20 cellular contexts compared by ENCODE assay signal in genomic region chr20:52033313-52033712, GRCh38.
DNase-seq lines count a peak whose midpoint lies in the region; ATAC-seq and TF ChIP-seq lines count a peak whose summit lies in the region.
"Had no signal": no experiment of that assay in that cellular context is flagged by ENCODE, and none has a peak within 500 bp of the region (broad histone marks: within the 10 kb centered on the region; RNA-seq: fewer than 3 reads in every experiment).

No MANE protein-coding gene starts in this region.

- no peaks in the 10 kb centered on the region for H3K36me3 Mint-ChIP-seq in type B pancreatic cell
- H3K36me3 Mint-ChIP-seq in neural progenitor cell: no peaks in the 10 kb centered on the region

- H3K4me2 ChIP-seq in hepatocyte (no peak overlapping the region), neural progenitor cell (no peak overlapping the region)
- H3K4me2 ChIP-seq: BLaER1 had no signal

- DNase-seq in SIG-M5 treated with dmso at 0.1 percent for 504 hours (lab: John Stamatoyannopoulos, UW; ENCODE audit: unreplicated experiment) (peak; percentile 33), SIG-M5 (lab: John Stamatoyannopoulos, UW) (no peak), RKO (ENCODE audit: low spot score) (peak; percentile 12), hepatocyte (ENCODE audit: low spot score) (peak; percentile 13), type B pancreatic cell (ENCODE audit: extremely low spot score, unreplicated experiment) (no peak), neural progenitor cell (ENCODE audit: low spot score) (no peak)
- DNase-seq: activated CD4-positive, alpha-beta T cell treated with anti-CD3 and anti-CD28 coated beads, Interleukin-2, amount 10 ng/mL, durations not matched to agents 24 days and 14 days; activated CD8-positive, alpha-beta memory T cell treated with anti-CD3 and anti-CD28 coated beads, Interleukin-2, amount 50 U/mL, for 4 hours; activated gamma-delta T cell; lower lobe of right lung; NCI-H1436; NCI-H774; OCI-M1; ovary; SHP77 had no signal

- no peaks in the 10 kb centered on the region for H3K27me3 ChIP-seq in hepatocyte
- no peaks in the 10 kb centered on the region for H3K27me3 ChIP-seq in neural progenitor cell
- H3K27me3 ChIP-seq: BLaER1, ovary had no signal

- no peak for TF ChIP-seq CTCF in hepatocyte (IDR thresholded peaks at IDR 0.05; ENCODE audit: poor library complexity)
- no peak for TF ChIP-seq CTCF in type B pancreatic cell (conservative IDR thresholded peaks at IDR 0.05)
- no peak for TF ChIP-seq CTCF in neural progenitor cell (IDR thresholded peaks at IDR 0.05)

- H3K9me3 Mint-ChIP-seq in type B pancreatic cell (no peaks in the 10 kb centered on the region), neural progenitor cell (no peaks in the 10 kb centered on the region)
- H3K9me3 Mint-ChIP-seq: activated CD4-positive, alpha-beta T cell treated with anti-CD3 and anti-CD28 coated beads, Interleukin-2, amount 10 ng/mL, durations not matched to agents 24 days and 14 days had no signal

- H3F3A ChIP-seq in neural progenitor cell (ENCODE audit: low read depth): no peaks in the 10 kb centered on the region

- H3K4me3 Mint-ChIP-seq in type B pancreatic cell (peak overlapping the region; percentile 49), neural progenitor cell (no peak overlapping the region)
- H3K4me3 Mint-ChIP-seq: activated CD4-positive, alpha-beta T cell treated with anti-CD3 and anti-CD28 coated beads, Interleukin-2, amount 10 ng/mL, durations not matched to agents 24 days and 14 days had no signal

- H3K79me2 ChIP-seq in hepatocyte: no peaks in the 10 kb centered on the region
- no peaks in the 10 kb centered on the region for H3K79me2 ChIP-seq in neural progenitor cell (ENCODE audit: low read depth)

- H3K9ac ChIP-seq in neural progenitor cell: no peak overlapping the region
- H3K9ac ChIP-seq: BLaER1 had no signal

- H3K9me3 ChIP-seq in hepatocyte (ENCODE audit: low read depth) (no peaks in the 10 kb centered on the region), neural progenitor cell (ENCODE audit: low read depth) (no peaks in the 10 kb centered on the region)
- H3K9me3 ChIP-seq: BLaER1, lower lobe of right lung, ovary had no signal

- no peak for ATAC-seq in HG02870 (IDR thresholded peaks at IDR 0.05; ENCODE audit: unreplicated experiment)
- no peak for ATAC-seq in HG03175 (IDR thresholded peaks at IDR 0.05; ENCODE audit: unreplicated experiment)
- ATAC-seq: lower lobe of right lung, sciatic nerve had no signal

- no peak overlapping the region for H2AFZ ChIP-seq in hepatocyte
- H2AFZ ChIP-seq in neural progenitor cell (replicated peaks): no peak overlapping the region

- H3K27ac Mint-ChIP-seq in type B pancreatic cell (no peak overlapping the region), neural progenitor cell (no peak overlapping the region)

- H3K4me1 ChIP-seq in hepatocyte (ENCODE audit: insufficient read depth): peaks cover 29% of the 10 kb centered on the region
- no peaks in the 10 kb centered on the region for H3K4me1 ChIP-seq in neural progenitor cell
- H3K4me1 ChIP-seq: lower lobe of right lung had no signal

- 58% methylated on average over 5 of the region's 5 CpGs for WGBS in hepatocyte (ENCODE audit: low lambda C conversion rate, missing lambda C conversion rate)

- H3K4me3 ChIP-seq in hepatocyte (no peak overlapping the region), neural progenitor cell (no peak overlapping the region)
- H3K4me3 ChIP-seq: BLaER1, coronary artery, lower lobe of right lung, ovary had no signal

- H3K27ac ChIP-seq in hepatocyte: peak overlapping the region; percentile 88
- H3K27ac ChIP-seq in neural progenitor cell: no peak overlapping the region
- H3K27ac ChIP-seq: BLaER1, coronary artery, lower lobe of right lung, ovary had no signal

- no peaks in the 10 kb centered on the region for H3K9me2 ChIP-seq in hepatocyte (replicated peaks; ENCODE audit: insufficient read depth)

- H3K36me3 ChIP-seq in hepatocyte (replicated peaks; ENCODE audit: insufficient read depth, low read depth): no peaks in the 10 kb centered on the region
- H3K36me3 ChIP-seq in neural progenitor cell: no peaks in the 10 kb centered on the region
- H3K36me3 ChIP-seq: BLaER1, lower lobe of right lung, ovary had no signal

- no peaks in the 10 kb centered on the region for H4K20me1 ChIP-seq in hepatocyte (ENCODE audit: insufficient read depth, poor library complexity, severe bottlenecking)
- no peaks in the 10 kb centered on the region for H4K20me1 ChIP-seq in neural progenitor cell (ENCODE audit: low read depth)
- H4K20me1 ChIP-seq: BLaER1 had no signal

- no peaks in the 10 kb centered on the region for H3K27me3 Mint-ChIP-seq in type B pancreatic cell
- H3K27me3 Mint-ChIP-seq in neural progenitor cell (ENCODE audit: insufficient read depth, low read depth): peaks cover 2% of the 10 kb centered on the region
- H3K27me3 Mint-ChIP-seq: activated CD4-positive, alpha-beta T cell treated with anti-CD3 and anti-CD28 coated beads, Interleukin-2, amount 10 ng/mL, durations not matched to agents 24 days and 14 days had no signal

- H3K4me1 Mint-ChIP-seq in type B pancreatic cell (ENCODE audit: unreplicated experiment) (peaks cover 20% of the 10 kb centered on the region), neural progenitor cell (peaks cover 14% of the 10 kb centered on the region)

Comparison
In these comparisons a context has a peak if more than half of its experiments do, and no peak if none do; other contexts are left out.
1. DNase-seq: peak in SIG-M5 treated with dmso at 0.1 percent for 504 hours (single experiment), RKO (single experiment) and hepatocyte (single experiment); none in SIG-M5 (single experiment), type B pancreatic cell (single experiment) and neural progenitor cell (single experiment).